19 cellular contexts compared by ENCODE assay signal in the genomic region with DNA sequence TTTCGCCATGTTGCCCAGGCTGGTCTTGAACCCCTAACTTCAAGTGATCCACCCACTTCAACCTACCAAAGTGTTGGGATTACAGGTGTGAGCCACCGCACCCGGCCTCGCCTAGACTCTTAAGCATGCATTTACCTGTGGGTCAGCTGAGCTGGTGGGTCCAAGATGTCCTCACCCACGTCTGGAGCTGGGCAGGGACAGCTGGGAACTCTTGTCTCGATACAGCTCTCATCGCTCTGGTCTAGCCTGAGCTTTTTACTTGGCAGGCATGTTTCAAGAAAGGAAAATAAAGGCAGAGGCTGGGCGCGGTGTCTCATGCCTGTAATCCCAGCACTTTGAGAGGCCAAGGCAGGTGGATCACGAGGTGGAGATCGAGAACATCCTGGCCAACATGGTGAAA. TPM values are rescaled to one million over a fixed set of nuclear protein-coding genes. Genes with fewer than 3 reads are reported as not detected.
DNase-seq lines count a peak whose midpoint lies in the region; ATAC-seq and TF ChIP-seq lines count a peak whose summit lies in the region.
"Had no signal": no experiment of that assay in that cellular context is flagged by ENCODE, and none has a peak within 500 bp of the region (broad histone marks: within the 10 kb centered on the region; RNA-seq: fewer than 3 reads in every experiment).

No MANE protein-coding gene starts in this region.

- no peak overlapping the region for H4K91ac ChIP-seq in trophoblast cell (ENCODE audit: low read depth, low read length)

- H3K9me3 ChIP-seq in endodermal cell (ENCODE audit: control insufficient read depth, low read length), result no peaks in the 10 kb centered on the region
- no peaks in the 10 kb centered on the region for H3K9me3 ChIP-seq in trophoblast cell (ENCODE audit: insufficient read depth, low read depth, low read length)
- H3K9me3 ChIP-seq: BE2C, HAP-1 had no signal

- CTCF ChIA-PET in activated CD8-positive, alpha-beta memory T cell treated with anti-CD3 and anti-CD28 coated beads, Interleukin-2, amount 10 ng/mL, durations not matched to agents 7 days and 5 days (lab: Charles Lee), result interaction anchor here (0.6 kb wide), 1 partner anchor 55 kb away, joined by 3 read pairs; no protein-coding TSS in a partner anchor
- CTCF ChIA-PET in activated CD8-positive, alpha-beta T cell treated with anti-CD3 and anti-CD28 coated beads, Interleukin-2, amount 10 ng/mL, durations not matched to agents 7 days and 5 days (lab: Charles Lee), result interaction anchor here (1.2 kb wide), 1 partner anchor 120 kb away, joined by 3 read pairs; no protein-coding TSS in a partner anchor
- CTCF ChIA-PET in activated CD4-positive, alpha-beta memory T cell treated with anti-CD3 and anti-CD28 coated beads, Interleukin-2, amount 10 ng/mL, durations not matched to agents 7 days and 5 days (lab: Charles Lee), result no interaction called here

- H3K9me3 Mint-ChIP-seq in activated CD8-positive, alpha-beta memory T cell treated with anti-CD3 and anti-CD28 coated beads, Interleukin-2, amount 10 ng/mL, durations not matched to agents 7 days and 5 days (ENCODE audit: low read depth), result no peaks in the 10 kb centered on the region
- H3K9me3 Mint-ChIP-seq in central memory CD8-positive, alpha-beta T cell, result no peaks in the 10 kb centered on the region
- no peaks in the 10 kb centered on the region for H3K9me3 Mint-ChIP-seq in endodermal cell
- no peaks in the 10 kb centered on the region for H3K9me3 Mint-ChIP-seq in activated CD8-positive, alpha-beta T cell treated with anti-CD3 and anti-CD28 coated beads, Interleukin-2, amount 10 ng/mL, durations not matched to agents 7 days and 5 days (ENCODE audit: insufficient read depth)
- no peaks in the 10 kb centered on the region for H3K9me3 Mint-ChIP-seq in activated CD4-positive, alpha-beta memory T cell treated with anti-CD3 and anti-CD28 coated beads, Interleukin-2, amount 10 ng/mL, durations not matched to agents 7 days and 5 days
- H3K9me3 Mint-ChIP-seq: CD4-positive, CD25-positive, alpha-beta regulatory T cell; CD8-positive, alpha-beta memory T cell had no signal

- H2AK5ac ChIP-seq in trophoblast cell (ENCODE audit: low read length), result no peak overlapping the region

- H2AFZ ChIP-seq in trophoblast cell (ENCODE audit: insufficient read depth, low read length, poor library complexity), result no peak overlapping the region
- H2AFZ ChIP-seq: GM23248 had no signal

- H3K9ac ChIP-seq in endodermal cell (ENCODE audit: extremely low read depth, low read length, poor library complexity, severe bottlenecking) (no peak overlapping the region), trophoblast cell (ENCODE audit: low read length) (no peak overlapping the region)
- H3K9ac ChIP-seq: GM23248 had no signal

- POLR2A ChIA-PET in activated CD8-positive, alpha-beta T cell treated with anti-CD3 and anti-CD28 coated beads, Interleukin-2, amount 10 ng/mL, durations not matched to agents 7 days and 5 days (lab: Charles Lee), result no interaction called here
- POLR2A ChIA-PET in activated CD4-positive, alpha-beta memory T cell treated with anti-CD3 and anti-CD28 coated beads, Interleukin-2, amount 10 ng/mL, durations not matched to agents 7 days and 5 days (lab: Charles Lee), result interaction anchor here (0.6 kb wide), 1 partner anchor 93 kb away, joined by 4 read pairs; no protein-coding TSS in a partner anchor

- no peak overlapping the region for H4K12ac ChIP-seq in trophoblast cell (ENCODE audit: low read depth, low read length)

- H3K27me3 ChIP-seq in endodermal cell (ENCODE audit: control insufficient read depth, insufficient read depth, low read length, poor library complexity, severe bottlenecking) (no peaks in the 10 kb centered on the region), trophoblast cell (ENCODE audit: insufficient read depth, low read length) (no peaks in the 10 kb centered on the region)
- H3K27me3 ChIP-seq: BE2C had no signal

- no peak overlapping the region for H3K27ac Mint-ChIP-seq in activated CD8-positive, alpha-beta memory T cell treated with anti-CD3 and anti-CD28 coated beads, Interleukin-2, amount 10 ng/mL, durations not matched to agents 7 days and 5 days
- H3K27ac Mint-ChIP-seq in central memory CD8-positive, alpha-beta T cell (ENCODE audit: low read depth), result peak overlapping the region; percentile 41
- H3K27ac Mint-ChIP-seq in endodermal cell, result no peak overlapping the region
- H3K27ac Mint-ChIP-seq in activated CD8-positive, alpha-beta T cell treated with anti-CD3 and anti-CD28 coated beads, Interleukin-2, amount 10 ng/mL, durations not matched to agents 7 days and 5 days, result no peak overlapping the region
- no peak overlapping the region for H3K27ac Mint-ChIP-seq in activated CD4-positive, alpha-beta memory T cell treated with anti-CD3 and anti-CD28 coated beads, Interleukin-2, amount 10 ng/mL, durations not matched to agents 7 days and 5 days
- H3K27ac Mint-ChIP-seq: CD4-positive, CD25-positive, alpha-beta regulatory T cell had no signal

- H3K4me3 ChIP-seq in endodermal cell (ENCODE audit: low read length), result no peak overlapping the region
- peak overlapping the region; percentile 37 for H3K4me3 ChIP-seq in trophoblast cell (ENCODE audit: low read depth, low read length)
- H3K4me3 ChIP-seq: GM12878, GM23248, HAP-1 had no signal

- H3K36me3 ChIP-seq in endodermal cell (ENCODE audit: control insufficient read depth, insufficient read depth, low read length), result peaks cover 15% of the 10 kb centered on the region
- H3K36me3 ChIP-seq in trophoblast cell (ENCODE audit: control insufficient read depth in 1 of 2, insufficient read depth in 2 of 2, low read length in 2 of 2), result peaks cover 0 to 2% of the 10 kb centered on the region in 2 experiments

- H3K18ac ChIP-seq in trophoblast cell (ENCODE audit: low read length), result no peak overlapping the region

- H2BK120ac ChIP-seq in trophoblast cell (ENCODE audit: insufficient read depth, low read length, poor library complexity), result no peak overlapping the region

- DNase-seq in activated CD8-positive, alpha-beta memory T cell treated with anti-CD3 and anti-CD28 coated beads, Interleukin-2, amount 10 ng/mL, durations not matched to agents 7 days and 5 days, result peak; percentile 27
- no peak for DNase-seq in activated CD8-positive, alpha-beta memory T cell treated with anti-CD3 and anti-CD28 coated beads, Interleukin-2, amount 50 U/mL, for 4 hours
- no peak for DNase-seq in central memory CD8-positive, alpha-beta T cell (ENCODE audit: low spot score in 2 of 2)
- peak; percentile 32 for DNase-seq in endodermal cell
- DNase-seq in trophoblast cell, result no peak
- no peak for DNase-seq in activated CD8-positive, alpha-beta T cell treated with anti-CD3 and anti-CD28 coated beads, Interleukin-2, amount 10 ng/mL, durations not matched to agents 7 days and 5 days
- DNase-seq in activated CD4-positive, alpha-beta memory T cell treated with anti-CD3 and anti-CD28 coated beads, Interleukin-2, amount 10 ng/mL, durations not matched to agents 7 days and 5 days, result no peak
- DNase-seq: BE2C; C1 segment of cervical spinal cord; CD4-positive, CD25-positive, alpha-beta regulatory T cell; CD8-positive, alpha-beta memory T cell; COR-L47; DMS 273 treated with DMSO at 0.1 percent for 48 hours; DMS53; DND-41; EL; GM23248 had no signal

- no peak for ATAC-seq in activated CD8-positive, alpha-beta memory T cell treated with anti-CD3 and anti-CD28 coated beads, Interleukin-2, amount 10 ng/mL, durations not matched to agents 7 days and 5 days
- ATAC-seq in central memory CD8-positive, alpha-beta T cell (replicated peaks; ENCODE audit: extremely low read depth, poor library complexity, severe bottlenecking), result no peak
- no peak for ATAC-seq in activated CD8-positive, alpha-beta T cell treated with anti-CD3 and anti-CD28 coated beads, Interleukin-2, amount 10 ng/mL, durations not matched to agents 7 days and 5 days
- ATAC-seq: GM12878 had no signal

- H2BK12ac ChIP-seq in trophoblast cell (ENCODE audit: low read length), result no peak overlapping the region

- WGBS in endodermal cell (ENCODE audit: insufficient coverage in 1 of 2, insufficient read length in 1 of 2), 2 experiments, result 88 to 93% methylated on average over 9 to 11 of the region's 11 CpGs
- WGBS in trophoblast cell (ENCODE audit: extremely low coverage, insufficient coverage, insufficient read length), result no CpG with 5 or more reads among the region's 11 CpGs

- H3K4me2 ChIP-seq in trophoblast cell (ENCODE audit: low read length), result no peak overlapping the region

- TF ChIP-seq CTCF in endodermal cell (conservative IDR thresholded peaks at IDR 0.05), result no peak

- peaks cover 7% of the 10 kb centered on the region for H3K4me1 ChIP-seq in endodermal cell (ENCODE audit: control insufficient read depth, insufficient read depth, low read length)
- no peaks in the 10 kb centered on the region for H3K4me1 ChIP-seq in trophoblast cell (ENCODE audit: control insufficient read depth in 1 of 2, insufficient read depth in 2 of 2, low read length in 2 of 2)
- H3K4me1 ChIP-seq: BE2C, HAP-1 had no signal

- no peak overlapping the region for H3K14ac ChIP-seq in trophoblast cell (ENCODE audit: low read length)

- peaks cover 2% of the 10 kb centered on the region for H3K4me1 Mint-ChIP-seq in activated CD8-positive, alpha-beta memory T cell treated with anti-CD3 and anti-CD28 coated beads, Interleukin-2, amount 10 ng/mL, durations not matched to agents 7 days and 5 days
- H3K4me1 Mint-ChIP-seq in central memory CD8-positive, alpha-beta T cell, result no peaks in the 10 kb centered on the region
- peaks cover 18% of the 10 kb centered on the region for H3K4me1 Mint-ChIP-seq in endodermal cell
- H3K4me1 Mint-ChIP-seq in activated CD8-positive, alpha-beta T cell treated with anti-CD3 and anti-CD28 coated beads, Interleukin-2, amount 10 ng/mL, durations not matched to agents 7 days and 5 days (ENCODE audit: low read depth), result no peaks in the 10 kb centered on the region
- peaks cover 2% of the 10 kb centered on the region for H3K4me1 Mint-ChIP-seq in activated CD4-positive, alpha-beta memory T cell treated with anti-CD3 and anti-CD28 coated beads, Interleukin-2, amount 10 ng/mL, durations not matched to agents 7 days and 5 days
- H3K4me1 Mint-ChIP-seq: CD8-positive, alpha-beta memory T cell had no signal

- no peaks in the 10 kb centered on the region for H3K79me1 ChIP-seq in trophoblast cell (ENCODE audit: low read length)

- H2BK5ac ChIP-seq in trophoblast cell (ENCODE audit: low read depth, low read length, poor library complexity), result no peak overlapping the region

- H3K79me2 ChIP-seq in trophoblast cell (ENCODE audit: control insufficient read depth, insufficient read depth, low read length, poor library complexity), result no peaks in the 10 kb centered on the region

- H3K27ac ChIP-seq in endodermal cell (ENCODE audit: low read depth, low read length) (no peak overlapping the region), trophoblast cell (ENCODE audit: low read depth, low read length) (no peak overlapping the region)
- H3K27ac ChIP-seq: GM23248 had no signal

- peaks cover 1% of the 10 kb centered on the region for H3K36me3 Mint-ChIP-seq in activated CD8-positive, alpha-beta memory T cell treated with anti-CD3 and anti-CD28 coated beads, Interleukin-2, amount 10 ng/mL, durations not matched to agents 7 days and 5 days
- H3K36me3 Mint-ChIP-seq in central memory CD8-positive, alpha-beta T cell (ENCODE audit: insufficient read depth), result peaks cover 11% of the 10 kb centered on the region
- no peaks in the 10 kb centered on the region for H3K36me3 Mint-ChIP-seq in endodermal cell (ENCODE audit: low read depth)
- H3K36me3 Mint-ChIP-seq in activated CD8-positive, alpha-beta T cell treated with anti-CD3 and anti-CD28 coated beads, Interleukin-2, amount 10 ng/mL, durations not matched to agents 7 days and 5 days (ENCODE audit: low read depth), result peaks cover 3% of the 10 kb centered on the region
- peaks cover 7% of the 10 kb centered on the region for H3K36me3 Mint-ChIP-seq in activated CD4-positive, alpha-beta memory T cell treated with anti-CD3 and anti-CD28 coated beads, Interleukin-2, amount 10 ng/mL, durations not matched to agents 7 days and 5 days (ENCODE audit: low read depth)
- H3K36me3 Mint-ChIP-seq: CD4-positive, CD25-positive, alpha-beta regulatory T cell had no signal

- H3K27me3 Mint-ChIP-seq in activated CD8-positive, alpha-beta memory T cell treated with anti-CD3 and anti-CD28 coated beads, Interleukin-2, amount 10 ng/mL, durations not matched to agents 7 days and 5 days, result peaks cover 4% of the 10 kb centered on the region
- peaks cover 2% of the 10 kb centered on the region for H3K27me3 Mint-ChIP-seq in central memory CD8-positive, alpha-beta T cell
- H3K27me3 Mint-ChIP-seq in endodermal cell (ENCODE audit: insufficient read depth), result no peaks in the 10 kb centered on the region
- H3K27me3 Mint-ChIP-seq in activated CD8-positive, alpha-beta T cell treated with anti-CD3 and anti-CD28 coated beads, Interleukin-2, amount 10 ng/mL, durations not matched to agents 7 days and 5 days (ENCODE audit: low read depth), result peaks cover 2% of the 10 kb centered on the region
- H3K27me3 Mint-ChIP-seq in activated CD4-positive, alpha-beta memory T cell treated with anti-CD3 and anti-CD28 coated beads, Interleukin-2, amount 10 ng/mL, durations not matched to agents 7 days and 5 days, result no peaks in the 10 kb centered on the region

- H3K4ac ChIP-seq in trophoblast cell (ENCODE audit: low read depth, low read length), result no peak overlapping the region

- no peak overlapping the region for H4K8ac ChIP-seq in trophoblast cell (ENCODE audit: low read depth, low read length)

- H3K23ac ChIP-seq in trophoblast cell (ENCODE audit: low read length), result no peak overlapping the region

- no peak overlapping the region for H3K4me3 Mint-ChIP-seq in activated CD8-positive, alpha-beta memory T cell treated with anti-CD3 and anti-CD28 coated beads, Interleukin-2, amount 10 ng/mL, durations not matched to agents 7 days and 5 days
- H3K4me3 Mint-ChIP-seq in central memory CD8-positive, alpha-beta T cell, result no peak overlapping the region
- no peak overlapping the region for H3K4me3 Mint-ChIP-seq in endodermal cell
- no peak overlapping the region for H3K4me3 Mint-ChIP-seq in activated CD8-positive, alpha-beta T cell treated with anti-CD3 and anti-CD28 coated beads, Interleukin-2, amount 10 ng/mL, durations not matched to agents 7 days and 5 days
- no peak overlapping the region for H3K4me3 Mint-ChIP-seq in activated CD4-positive, alpha-beta memory T cell treated with anti-CD3 and anti-CD28 coated beads, Interleukin-2, amount 10 ng/mL, durations not matched to agents 7 days and 5 days
- H3K4me3 Mint-ChIP-seq: CD4-positive, CD25-positive, alpha-beta regulatory T cell; CD8-positive, alpha-beta memory T cell had no signal

RNA-seq across cellular contexts. Expression of a gene that starts 56.9 kb away (rescaled TPM):
- total RNA-seq in activated CD8-positive, alpha-beta memory T cell treated with anti-CD3 and anti-CD28 coated beads, Interleukin-2, amount 10 ng/mL, durations not matched to agents 7 days and 5 days, result not detected
- 1 to 10 TPM in 1 of 2 donors, under 1 TPM in 1; 0.82 to 1.3 TPM for total RNA-seq in endodermal cell
- 0.43 TPM for polyA plus RNA-seq in endodermal cell (2013, experiment 1 of 2)
- 0.87 TPM for polyA plus RNA-seq in endodermal cell (2013, experiment 2 of 2)
- polyA plus RNA-seq in trophoblast cell (2013), result 86.2 and 88.4 TPM in 2 replicates
- total RNA-seq in activated CD8-positive, alpha-beta T cell treated with anti-CD3 and anti-CD28 coated beads, Interleukin-2, amount 10 ng/mL, durations not matched to agents 7 days and 5 days, result not detected
- total RNA-seq in activated CD4-positive, alpha-beta memory T cell treated with anti-CD3 and anti-CD28 coated beads, Interleukin-2, amount 10 ng/mL, durations not matched to agents 7 days and 5 days, result not detected
- total RNA-seq: CD4-positive, CD25-positive, alpha-beta regulatory T cell; CD8-positive, alpha-beta memory T cell; GM23248 had no signal
- polyA plus RNA-seq: GM23248 had no signal

Comparison
In these comparisons a context has a peak if more than half of its experiments do, and no peak if none do; other contexts are left out.
1. DNase-seq: peak in activated CD8-positive, alpha-beta memory T cell treated with anti-CD3 and anti-CD28 coated beads, Interleukin-2, amount 10 ng/mL, durations not matched to agents 7 days and 5 days (single experiment) and endodermal cell (single experiment); none in activated CD8-positive, alpha-beta memory T cell treated with anti-CD3 and anti-CD28 coated beads, Interleukin-2, amount 50 U/mL, for 4 hours (single experiment), central memory CD8-positive, alpha-beta T cell (0 of 2), trophoblast cell (0 of 2), activated CD8-positive, alpha-beta T cell treated with anti-CD3 and anti-CD28 coated beads, Interleukin-2, amount 10 ng/mL, durations not matched to agents 7 days and 5 days (single experiment) and activated CD4-positive, alpha-beta memory T cell treated with anti-CD3 and anti-CD28 coated beads, Interleukin-2, amount 10 ng/mL, durations not matched to agents 7 days and 5 days (single experiment).